Comparison of ENCODE assay signal across 8 cellular contexts in genomic region chr2:64807417-64807816, GRCh38.
DNase-seq lines count a peak whose midpoint lies in the region; TF ChIP-seq lines count a peak whose summit lies in the region.

No MANE protein-coding gene starts in this region.

- H4K20me1 ChIP-seq in GM23248 (ENCODE audit: insufficient read depth) (no peaks in the 10 kb centered on the region), neural progenitor cell (ENCODE audit: low read depth) (no peaks in the 10 kb centered on the region)

- no peak overlapping the region for H3K27ac Mint-ChIP-seq in neural progenitor cell

- peaks cover 16% of the 10 kb centered on the region for H3F3A ChIP-seq in GM23248 (ENCODE audit: insufficient read depth)
- H3F3A ChIP-seq in neural progenitor cell (ENCODE audit: low read depth), result no peaks in the 10 kb centered on the region

- H3K4me3 Mint-ChIP-seq in neural progenitor cell, result no peak overlapping the region

- no peaks in the 10 kb centered on the region for H3K4me1 Mint-ChIP-seq in neural progenitor cell

- H3K36me3 ChIP-seq in GM23248 (ENCODE audit: low read depth) (no peaks in the 10 kb centered on the region), neural progenitor cell (no peaks in the 10 kb centered on the region), WERI-Rb-1 (no peaks in the 10 kb centered on the region)

- H3K4me3 ChIP-seq in GM23248 (peak overlapping the region; percentile 53), neural progenitor cell (no peak overlapping the region), WERI-Rb-1 (ENCODE audit: low read depth, low read length) (no peak overlapping the region)

- H3K9me3 Mint-ChIP-seq in neural progenitor cell, result peaks cover 4% of the 10 kb centered on the region

- peaks cover 21% of the 10 kb centered on the region for H3K4me1 ChIP-seq in GM23248 (ENCODE audit: insufficient read depth)
- no peaks in the 10 kb centered on the region for H3K4me1 ChIP-seq in neural progenitor cell

- H3K9me3 ChIP-seq in GM23248 (ENCODE audit: low read depth), result no peaks in the 10 kb centered on the region
- no peaks in the 10 kb centered on the region for H3K9me3 ChIP-seq in neural progenitor cell (ENCODE audit: low read depth)
- peaks cover 10% of the 10 kb centered on the region for H3K9me3 ChIP-seq in WERI-Rb-1 (ENCODE audit: severe bottlenecking)

- in situ Hi-C loops in GM23248 (cut with MboI), result no loop called here

- TF ChIP-seq CTCF in neural progenitor cell (IDR thresholded peaks at IDR 0.05) (no peak), WERI-Rb-1 (IDR thresholded peaks at IDR 0.05; ENCODE audit: low read depth, low read length) (no peak)

- H3K27ac ChIP-seq in GM23248 (peak overlapping the region; percentile 97), neural progenitor cell (no peak overlapping the region), WERI-Rb-1 (no peak overlapping the region)

- H3K9me2 ChIP-seq in GM23248 (ENCODE audit: insufficient read depth), result no peaks in the 10 kb centered on the region

- H3K4me2 ChIP-seq in GM23248 (ENCODE audit: unreplicated experiment) (peak overlapping the region; percentile 71), neural progenitor cell (no peak overlapping the region)

- 0% methylated on average over 4 of the region's 4 CpGs for WGBS in GM23248 (ENCODE audit: low coverage in 1 of 2, low lambda C conversion rate in 2 of 2, missing lambda C conversion rate in 2 of 2), 2 experiments

- DNase-seq in COLO829 (ENCODE audit: low spot score) (peak; percentile 87), GM23248 (peak; percentile 100), SHP77 (lab: John Stamatoyannopoulos, UW) (peak; percentile 34 to 56), fibroblast of gingiva (ENCODE audit: low read depth) (peak; percentile 93), NCI-H446 (lab: John Stamatoyannopoulos, UW) (no peak), neural progenitor cell (ENCODE audit: low spot score) (no peak), WERI-Rb-1 (no peak)
- peak; percentile 34 for DNase-seq in stimulated activated CD8-positive, alpha-beta memory T cell treated with anti-CD3 and anti-CD28 coated beads, Interleukin-4, amount 100 ng/mL, for 24 hours (ENCODE audit: low read depth)

- no peaks in the 10 kb centered on the region for H3K27me3 ChIP-seq in GM23248 (replicated peaks; ENCODE audit: insufficient read depth)
- H3K27me3 ChIP-seq in neural progenitor cell, result no peaks in the 10 kb centered on the region
- H3K27me3 ChIP-seq in WERI-Rb-1 (ENCODE audit: insufficient read depth, low read depth, severe bottlenecking), result no peaks in the 10 kb centered on the region

- peak overlapping the region; percentile 72 for H3K9ac ChIP-seq in GM23248
- H3K9ac ChIP-seq in neural progenitor cell, result no peak overlapping the region

- H3K27me3 Mint-ChIP-seq in neural progenitor cell (ENCODE audit: insufficient read depth, low read depth), result peaks cover 4% of the 10 kb centered on the region

- H2AFZ ChIP-seq in GM23248 (peak overlapping the region; percentile 76), neural progenitor cell (replicated peaks) (no peak overlapping the region)

- no peaks in the 10 kb centered on the region for H3K79me2 ChIP-seq in GM23248 (ENCODE audit: insufficient read depth)
- H3K79me2 ChIP-seq in neural progenitor cell (ENCODE audit: low read depth), result no peaks in the 10 kb centered on the region

- H3K36me3 Mint-ChIP-seq in neural progenitor cell, result no peaks in the 10 kb centered on the region

Comparison
In these comparisons a context has a peak if more than half of its experiments do, and no peak if none do; other contexts are left out.
1. DNase-seq: peak in COLO829 (single experiment), GM23248 (single experiment), SHP77 (2 of 2), fibroblast of gingiva (single experiment) and stimulated activated CD8-positive, alpha-beta memory T cell treated with anti-CD3 and anti-CD28 coated beads, Interleukin-4, amount 100 ng/mL, for 24 hours (single experiment); none in NCI-H446 (0 of 2), neural progenitor cell (single experiment) and WERI-Rb-1 (single experiment).